In the genomic region with DNA sequence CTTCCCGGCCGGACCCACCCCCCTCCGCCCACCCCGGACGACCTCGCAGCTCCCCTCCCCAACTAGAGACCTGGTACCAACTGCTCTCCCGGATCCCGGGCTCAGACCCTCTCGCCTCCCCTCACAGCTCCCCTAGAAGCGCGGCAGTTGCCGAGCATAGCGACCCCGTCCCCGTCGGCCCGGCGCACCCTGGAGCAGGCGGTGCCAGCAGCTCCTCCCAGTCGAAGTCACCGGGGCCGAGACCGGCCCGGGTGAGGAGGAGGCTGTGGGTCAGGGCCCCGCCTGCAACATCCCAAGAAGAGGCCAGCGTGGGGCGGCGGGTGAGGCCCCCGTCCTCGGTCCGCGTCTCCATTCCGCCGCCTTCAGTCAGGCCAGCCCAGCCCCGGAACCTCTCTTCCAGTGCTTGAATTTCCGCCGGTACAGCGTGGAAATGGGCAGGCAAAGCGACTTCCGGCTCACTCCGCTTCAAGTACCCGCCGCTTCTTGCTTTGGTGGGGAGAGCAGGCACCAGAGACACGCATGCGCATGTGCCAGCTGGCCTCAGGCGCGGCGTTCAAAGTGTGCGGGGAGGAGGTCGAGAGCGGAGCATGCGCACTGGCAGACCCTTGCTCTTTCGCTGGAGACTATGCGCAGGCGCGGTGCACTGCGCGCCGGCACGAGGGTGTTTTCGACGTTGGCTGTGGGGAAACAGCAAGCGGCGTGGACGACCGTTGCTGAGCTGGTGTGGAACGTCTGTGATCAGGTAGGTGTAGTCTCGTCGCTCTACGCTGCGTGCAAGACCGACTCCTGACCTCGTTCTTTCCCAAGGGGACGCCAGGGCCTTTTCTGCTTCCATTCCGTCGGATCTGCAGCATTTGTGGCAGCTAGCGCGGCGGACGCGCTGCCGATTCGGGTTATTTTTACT, we compare ENCODE assay signal across 8 cellular contexts. TPM values are rescaled to one million over a fixed set of nuclear protein-coding genes. Genes with fewer than 3 reads are reported as not detected.
A peak's percentile ranks its signal among the peaks of the same experiment; 100 is the strongest.
DNase-seq lines count a peak whose midpoint lies in the region; ATAC-seq and TF ChIP-seq lines count a peak whose summit lies in the region.

A gene with protein sequence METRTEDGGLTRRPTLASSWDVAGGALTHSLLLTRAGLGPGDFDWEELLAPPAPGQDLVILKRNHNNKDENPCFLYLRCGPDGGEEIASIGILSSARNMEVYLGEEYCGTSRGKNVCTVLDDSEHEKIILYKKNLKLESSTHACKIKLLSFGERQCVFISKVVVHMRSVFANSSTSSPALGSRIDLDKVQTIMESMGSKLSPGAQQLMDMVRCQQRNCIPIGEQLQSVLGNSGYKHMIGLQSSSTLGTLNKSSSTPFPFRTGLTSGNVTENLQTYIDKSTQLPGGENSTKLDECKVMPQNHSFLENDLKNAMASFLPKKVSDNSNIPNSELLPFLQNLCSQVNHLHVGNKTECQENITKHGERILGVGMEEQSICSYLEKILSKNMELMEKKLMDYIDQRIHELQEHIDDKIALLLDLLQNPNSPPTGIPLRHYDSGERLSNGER (minus strand): TSS at position 401 of the 904 bp plus-strand sequence. CDS start 49 bp downstream, at position 352.

- H3K4me1 ChIP-seq in DOHH2 (ENCODE audit: control insufficient read depth, low read length), result peaks cover 22% of the 10 kb centered on the region
- H3K4me1 ChIP-seq in GM23338 (ENCODE audit: insufficient read depth), result peaks cover 4% of the 10 kb centered on the region; the same call in 1 of the 2 replicates

- H3K9me3 Mint-ChIP-seq in GM23338, result peaks cover 18% of the 10 kb centered on the region; the same call in 2 of the 3 replicates
- H3K9me3 Mint-ChIP-seq in activated T-helper 17 cell treated with anti-CD3 and anti-CD28 coated beads, Interleukin-2, amount 50 U/mL, for 72 hours, result no peaks in the 10 kb centered on the region
- peaks cover 0 to 5% (median 2%) of the 10 kb centered on the region in 9 donors for H3K9me3 Mint-ChIP-seq in naive thymus-derived CD8-positive, alpha-beta T cell

- H3K4me3 ChIP-seq in DOHH2 (ENCODE audit: low read length), result peak within 1 kb of the TSS; percentile 97
- H3K4me3 ChIP-seq in GM23338, result peak within 1 kb of the TSS; percentile 86
- peak within 1 kb of the TSS; percentile 79 for H3K4me3 ChIP-seq in fibroblast of mammary gland (ENCODE audit: control insufficient read depth, low read depth, low read length)

- H3K4me2 ChIP-seq in DOHH2 (ENCODE audit: low read length) (peak within 1 kb of the TSS; percentile 94), GM23338 (peak within 1 kb of the TSS; percentile 98)

- H3K36me3 ChIP-seq in DOHH2 (ENCODE audit: control insufficient read depth, low read length) (peaks cover 10% of the 10 kb centered on the region), GM23338 (ENCODE audit: insufficient read depth) (no peaks in the 10 kb centered on the region; the same call in 1 of the 2 replicates)

- ATAC-seq in GM23338, result peak; percentile 99
- ATAC-seq in activated T-helper 17 cell treated with anti-CD3 and anti-CD28 coated beads, Interleukin-2, amount 50 U/mL, for 72 hours (replicated peaks), result peak; percentile 98
- ATAC-seq in naive thymus-derived CD8-positive, alpha-beta T cell, result peak; percentile 96

- H2AFZ ChIP-seq in GM23338, result peak within 1 kb of the TSS; percentile 99

- H4K20me1 ChIP-seq in DOHH2 (ENCODE audit: control insufficient read depth, insufficient read depth, low read depth, low read length), result no peaks in the 10 kb centered on the region
- peaks cover 7% of the 10 kb centered on the region; the same call in 1 of the 2 replicates for H4K20me1 ChIP-seq in GM23338 (replicated peaks; ENCODE audit: insufficient read depth)

- H3K36me3 Mint-ChIP-seq in GM23338 (ENCODE audit: low read depth), result peaks cover 7% of the 10 kb centered on the region
- peaks cover 39% of the 10 kb centered on the region for H3K36me3 Mint-ChIP-seq in activated T-helper 17 cell treated with anti-CD3 and anti-CD28 coated beads, Interleukin-2, amount 50 U/mL, for 72 hours (ENCODE audit: low read depth)
- peaks cover 0 to 14% (median 7%) of the 10 kb centered on the region in 3 donors for H3K36me3 Mint-ChIP-seq in naive thymus-derived CD8-positive, alpha-beta T cell

- H3K4me1 Mint-ChIP-seq in GM23338, result peaks cover 9% of the 10 kb centered on the region
- H3K4me1 Mint-ChIP-seq in activated T-helper 17 cell treated with anti-CD3 and anti-CD28 coated beads, Interleukin-2, amount 50 U/mL, for 72 hours, result peaks cover 19% of the 10 kb centered on the region
- peaks cover 19 to 38% (median 33%) of the 10 kb centered on the region in 4 donors for H3K4me1 Mint-ChIP-seq in naive thymus-derived CD8-positive, alpha-beta T cell

- H3K9me2 ChIP-seq in DOHH2 (replicated peaks; ENCODE audit: control insufficient read depth, low read length) (no peaks in the 10 kb centered on the region), GM23338 (ENCODE audit: insufficient read depth) (peaks cover 12% of the 10 kb centered on the region)

- H3K9me3 ChIP-seq in DOHH2 (ENCODE audit: control insufficient read depth, insufficient read depth, low read length), result peaks cover 6% of the 10 kb centered on the region

- H3K79me2 ChIP-seq in DOHH2 (ENCODE audit: control insufficient read depth, low read length) (peaks cover 17% of the 10 kb centered on the region), GM23338 (replicated peaks; ENCODE audit: insufficient read depth) (no peaks in the 10 kb centered on the region; the same call in 1 of the 2 replicates)

- no peak for TF ChIP-seq CTCF in DOHH2 (IDR thresholded peaks at IDR 0.05; ENCODE audit: low read depth, low read length, poor library complexity, severe bottlenecking)
- 0 out of 4 replicates have a peak, but pooled peaks of 1 of the 2 experiments have one; percentile 2 for TF ChIP-seq CTCF in GM23338 (conservative IDR thresholded peaks at IDR 0.05; ENCODE audit: low read depth in 2 of 2)
- TF ChIP-seq CTCF in fibroblast of mammary gland (conservative IDR thresholded peaks at IDR 0.05; ENCODE audit: control insufficient read depth, insufficient read depth, low read depth, low read length), result no peak

- H3K27ac ChIP-seq in DOHH2 (ENCODE audit: low read depth, low read length) (peak within 1 kb of the TSS; percentile 50), GM23338 (ENCODE audit: low read depth) (no peak within 1 kb of the TSS)

- H3F3A ChIP-seq in DOHH2 (ENCODE audit: control insufficient read depth, insufficient read depth), result no peaks in the 10 kb centered on the region
- H3F3A ChIP-seq in GM23338 (replicated peaks; ENCODE audit: low read depth), result 0 out of 2 replicates have a peak, but pooled peaks cover 2% of the 10 kb centered on the region

- H3K27ac Mint-ChIP-seq in GM23338, result no peak within 1 kb of the TSS
- peak within 1 kb of the TSS; percentile 91 for H3K27ac Mint-ChIP-seq in activated T-helper 17 cell treated with anti-CD3 and anti-CD28 coated beads, Interleukin-2, amount 50 U/mL, for 72 hours
- H3K27ac Mint-ChIP-seq in naive thymus-derived CD8-positive, alpha-beta T cell, result peak within 1 kb of the TSS; percentile 84 to 98 (median 90)

- H3K27me3 ChIP-seq in DOHH2 (ENCODE audit: control insufficient read depth, low read length), result peaks cover 7% of the 10 kb centered on the region; the same call in 1 of the 2 replicates
- peaks cover 30% of the 10 kb centered on the region for H3K27me3 ChIP-seq in GM23338 (ENCODE audit: insufficient read depth)

- DNase-seq in GM23338 (ENCODE audit: low spot score) (peak; percentile 98), LHCN-M2 (ENCODE audit: low read depth) (peak; percentile 98), RPMI8226 (peak; percentile 96), fibroblast of mammary gland (ENCODE audit: low read depth) (peak; percentile 98)
- DNase-seq in naive thymus-derived CD8-positive, alpha-beta T cell, result peak; percentile 89 to 99 (median 97)
- DNase-seq in stimulated activated naive CD4-positive, alpha-beta T cell (lab: John Stamatoyannopoulos, UW), result peak; percentile 85 to 98 (median 96)

- H3K4me3 Mint-ChIP-seq in GM23338, result peak within 1 kb of the TSS; percentile 76
- H3K4me3 Mint-ChIP-seq in activated T-helper 17 cell treated with anti-CD3 and anti-CD28 coated beads, Interleukin-2, amount 50 U/mL, for 72 hours, result peak within 1 kb of the TSS; percentile 84
- H3K4me3 Mint-ChIP-seq in naive thymus-derived CD8-positive, alpha-beta T cell, result peak within 1 kb of the TSS; percentile 85 to 95 (median 93)

- POLR2A ChIA-PET in naive thymus-derived CD8-positive, alpha-beta T cell (lab: Charles Lee), result interaction anchor here (1.1 to 2.8 kb wide), 8 partner anchors 9 to 200 kb away, joined by 3 to 41 read pairs (median 6); partner anchors contain the start of genes ACADSB, BUB3, FAM24B and IKZF5

- H3K27me3 Mint-ChIP-seq in GM23338 (ENCODE audit: insufficient read depth, low read depth, poor library complexity), result peaks cover 34% of the 10 kb centered on the region
- H3K27me3 Mint-ChIP-seq in activated T-helper 17 cell treated with anti-CD3 and anti-CD28 coated beads, Interleukin-2, amount 50 U/mL, for 72 hours, result no peaks in the 10 kb centered on the region
- H3K27me3 Mint-ChIP-seq in naive thymus-derived CD8-positive, alpha-beta T cell, result peaks cover 0 to 3% (median 0%) of the 10 kb centered on the region in 5 donors

TF ChIP-seq in GM23338, 12 proteins besides CTCF, POLR2A, EP300 and RAD21 (continues in another document):
- no peak for TF ChIP-seq EZH2 (IDR thresholded peaks at IDR 0.05; ENCODE audit: low read depth, unreplicated experiment)
- no peak for TF ChIP-seq STAT1 (IDR thresholded peaks at IDR 0.05; ENCODE audit: unreplicated experiment)
- TF ChIP-seq ZNF114 (CRISPR knock-in tag; IDR thresholded peaks at IDR 0.05), result no peak
- TF ChIP-seq JUNB (IDR thresholded peaks at IDR 0.05; ENCODE audit: unreplicated experiment), result no peak

RNA-seq across cellular contexts. Expression of the gene that starts here (rescaled TPM):
- 11.1 and 17.9 TPM in 2 replicates for total RNA-seq in GM23338 (2014; rRNA removed; shearing (Covaris generic))
- 4.3 and 5.6 TPM in 2 replicates for polyA plus RNA-seq in GM23338 (2016; fragmentation: Nextera tagmentation; extraction: Ambion mirVana)
- total RNA-seq in LHCN-M2 (2014; rRNA removed), result 13.4 and 16.9 TPM in 2 replicates
- polyA plus RNA-seq in LHCN-M2 (2012), result 6.6 TPM
- total RNA-seq in activated T-helper 17 cell treated with anti-CD3 and anti-CD28 coated beads, Interleukin-2, amount 50 U/mL, for 72 hours, result 10 to 100 TPM; 12.2 to 13.3 TPM
- 10 to 100 TPM; 13.3 to 13.9 TPM for total RNA-seq in naive thymus-derived CD8-positive, alpha-beta T cell
- 1 to 10 TPM; 6.0 to 8.8 (median 7.0) TPM for polyA plus RNA-seq in naive thymus-derived CD8-positive, alpha-beta T cell
